9 cellular contexts compared by ENCODE assay signal in the genomic region with DNA sequence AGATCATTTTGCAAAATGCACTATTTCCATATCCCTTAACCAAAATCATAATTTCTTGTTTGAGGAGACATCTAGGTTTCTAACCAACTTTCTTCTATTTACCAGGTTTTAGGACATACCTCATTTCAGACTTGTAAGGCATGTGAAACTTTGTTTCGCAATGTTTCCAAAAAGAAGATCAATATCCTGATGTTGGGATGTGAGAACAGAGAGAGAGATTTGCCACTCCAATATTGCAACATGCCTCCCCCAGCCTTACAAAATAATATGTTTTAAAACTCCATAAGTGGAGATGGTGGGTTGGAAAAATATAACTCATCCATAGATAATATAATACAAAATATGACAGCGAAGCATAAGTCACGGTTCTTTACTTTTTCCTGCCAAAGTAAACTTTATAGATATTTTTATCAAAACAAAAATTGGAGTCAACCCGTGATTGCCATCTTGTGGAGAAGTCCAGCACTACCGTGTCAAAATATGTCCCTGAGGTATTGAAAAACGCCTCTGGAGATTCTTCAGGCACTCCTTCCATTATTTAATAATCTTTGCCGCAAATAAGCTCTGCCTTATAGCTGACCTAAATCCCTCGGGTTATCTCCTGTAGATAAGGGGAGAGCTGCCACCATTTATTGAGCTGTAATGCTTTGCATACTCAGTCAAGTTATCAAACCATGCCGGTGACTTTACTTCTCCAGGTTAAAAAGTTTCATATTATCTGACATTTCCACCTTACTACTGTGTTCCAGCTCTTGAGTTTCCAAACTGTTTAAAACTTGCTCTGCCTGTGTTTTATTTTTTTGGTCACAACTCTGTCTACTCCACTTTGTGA.
DNase-seq lines count a peak whose midpoint lies in the region; TF ChIP-seq lines count a peak whose summit lies in the region.
"Had no signal": no experiment of that assay in that cellular context is flagged by ENCODE, and none has a peak within 500 bp of the region (broad histone marks: within the 10 kb centered on the region; RNA-seq: fewer than 3 reads in every experiment).

No MANE protein-coding gene starts in this region.

- H3K9me3 Mint-ChIP-seq in CD14-positive monocyte, result peaks cover 0 to 5% (median 0%) of the 10 kb centered on the region in 7 donors

- DNase-seq in CD14-positive monocyte (ENCODE audit: low spot score), result no peak
- peak; percentile 5 for DNase-seq in HCEC 1CT
- DNase-seq in NCI-H82 (lab: John Stamatoyannopoulos, UW), result peak; percentile 42
- peak; percentile 31 for DNase-seq in dedifferentiated amniotic fluid mesenchymal stem cell (ENCODE audit: extremely low spot score)
- DNase-seq in pons (ENCODE audit: low spot score), result peak; percentile 23
- no peak for DNase-seq in HPDE6-E6E7 (ENCODE audit: extremely low spot score)
- no peak for DNase-seq in T-helper 2 cell
- no peak for DNase-seq in hippocampal formation (lab: John Stamatoyannopoulos, UW)

- no peaks in the 10 kb centered on the region for H3K36me3 Mint-ChIP-seq in CD14-positive monocyte
- H3K36me3 Mint-ChIP-seq: IgD-negative memory B cell had no signal

- H3K4me1 Mint-ChIP-seq in CD14-positive monocyte, result peaks cover 10% of the 10 kb centered on the region
- H3K4me1 Mint-ChIP-seq: IgD-negative memory B cell had no signal

- peak; percentile 29 for TF ChIP-seq CTCF in CD14-positive monocyte (IDR thresholded peaks at IDR 0.05)

- intact Hi-C loops in CD14-positive monocyte (cut with micrococcal nuclease), result no loop called here

- no peak overlapping the region for H3K4me3 Mint-ChIP-seq in CD14-positive monocyte
- H3K4me3 Mint-ChIP-seq: IgD-negative memory B cell had no signal

- H3K27me3 Mint-ChIP-seq in CD14-positive monocyte (ENCODE audit: low read depth in 3 of 3), result peaks cover 0 to 7% (median 5%) of the 10 kb centered on the region in 3 donors
- H3K27me3 Mint-ChIP-seq: IgD-negative memory B cell had no signal

- peak overlapping the region in 5 of 7 donors; percentile 41 to 88 (median 72) for H3K27ac Mint-ChIP-seq in CD14-positive monocyte
- H3K27ac Mint-ChIP-seq: IgD-negative memory B cell had no signal

Comparison
In these comparisons a context has a peak if more than half of its experiments do, and no peak if none do; other contexts are left out.
1. DNase-seq: peak in HCEC 1CT (single experiment), NCI-H82 (single experiment), dedifferentiated amniotic fluid mesenchymal stem cell (single experiment) and pons (single experiment); none in CD14-positive monocyte (single experiment), HPDE6-E6E7 (single experiment), T-helper 2 cell (0 of 5) and hippocampal formation (0 of 2).